8 cellular contexts compared by ENCODE assay signal in the genomic region with DNA sequence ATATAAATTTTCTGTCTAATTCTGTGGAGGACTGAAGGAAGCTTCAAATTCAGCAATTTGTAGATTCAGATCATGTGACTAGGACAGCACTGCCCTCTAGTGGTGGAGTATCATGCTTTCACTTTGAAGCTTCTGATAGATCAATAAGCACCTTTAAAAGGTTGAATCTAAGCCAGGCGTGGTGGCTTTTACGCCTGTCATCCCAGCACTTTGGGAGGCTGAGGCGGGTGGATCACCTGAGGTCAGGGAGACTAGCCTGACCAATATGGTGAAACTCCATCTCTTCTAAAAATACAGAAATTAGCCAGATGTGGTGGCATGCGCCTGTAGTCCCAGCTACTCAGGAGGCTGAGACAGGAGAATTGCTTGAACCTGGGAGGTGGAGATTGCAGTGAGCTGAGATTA. TPM values are rescaled to one million over a fixed set of nuclear protein-coding genes. Genes with fewer than 3 reads are reported as not detected.
DNase-seq lines count a peak whose midpoint lies in the region; ATAC-seq and TF ChIP-seq lines count a peak whose summit lies in the region.
"Not testable (repeated sequence)": the region's sequence is repeated elsewhere in the genome, so short reads cannot be mapped to it uniquely, and the experiment has no call there.

No MANE protein-coding gene starts in this region.

- not testable (repeated sequence) for H3K9me2 ChIP-seq in hepatocyte (replicated peaks; ENCODE audit: insufficient read depth)

- not testable (repeated sequence) for H3K27me3 Mint-ChIP-seq in activated CD4-positive, alpha-beta T cell treated with anti-CD3 and anti-CD28 coated beads for 36 hours

- 87% methylated on average over 4 of the region's 4 CpGs for WGBS in hepatocyte (ENCODE audit: low lambda C conversion rate, missing lambda C conversion rate)
- WGBS in psoas muscle, 3 donors, result 71 to 77% (median 74%) methylated on average over 4 of the region's 4 CpGs
- WGBS in upper lobe of left lung, 2 donors, result 72 to 80% methylated on average over 4 of the region's 4 CpGs

- H3K27ac ChIP-seq in hepatocyte, psoas muscle, upper lobe of left lung: not testable (repeated sequence)

- not testable (repeated sequence) for H2AFZ ChIP-seq in hepatocyte

- not testable (repeated sequence) for H3K27me3 ChIP-seq in hepatocyte; psoas muscle (ENCODE audit: insufficient read depth in 3 of 3, low read length in 2 of 3); upper lobe of left lung

- CTCF ChIA-PET in activated CD4-positive, alpha-beta T cell treated with anti-CD3 and anti-CD28 coated beads for 36 hours (lab: Charles Lee), result interaction anchor here (0.6 to 6.1 kb wide), 27 partner anchors 10 to 1070 kb away, joined by 3 to 98 read pairs (median 4); no protein-coding TSS in a partner anchor

- H4K20me1 ChIP-seq in hepatocyte (ENCODE audit: insufficient read depth, poor library complexity, severe bottlenecking), result peaks cover 100% of the 10 kb centered on the region

- not testable (repeated sequence) for TF ChIP-seq POLR2A in upper lobe of left lung (IDR thresholded peaks at IDR 0.05)

- not testable (repeated sequence) for H3K4me3 ChIP-seq in hepatocyte, psoas muscle, upper lobe of left lung

- H3K27ac Mint-ChIP-seq in activated CD4-positive, alpha-beta T cell treated with anti-CD3 and anti-CD28 coated beads for 36 hours, result not testable (repeated sequence)

- not testable (repeated sequence) for H3K4me3 Mint-ChIP-seq in activated CD4-positive, alpha-beta T cell treated with anti-CD3 and anti-CD28 coated beads for 36 hours

- H3K9me3 ChIP-seq in hepatocyte (ENCODE audit: low read depth); psoas muscle; upper lobe of left lung: not testable (repeated sequence)

- not testable (repeated sequence) for H3K4me1 Mint-ChIP-seq in activated CD4-positive, alpha-beta T cell treated with anti-CD3 and anti-CD28 coated beads for 36 hours

- H3K4me1 ChIP-seq in hepatocyte (ENCODE audit: insufficient read depth) (peaks cover 30% of the 10 kb centered on the region), psoas muscle (peaks cover 16% of the 10 kb centered on the region), upper lobe of left lung (peaks cover 17 to 42% (median 28%) of the 10 kb centered on the region in 4 donors)

- not testable (repeated sequence) for H3K36me3 ChIP-seq in hepatocyte (replicated peaks; ENCODE audit: insufficient read depth, low read depth); psoas muscle (ENCODE audit: insufficient read depth in 1 of 2, low read depth in 1 of 2); upper lobe of left lung

- not testable (repeated sequence) for H3K36me3 Mint-ChIP-seq in activated CD4-positive, alpha-beta T cell treated with anti-CD3 and anti-CD28 coated beads for 36 hours (ENCODE audit: low read depth)

- not testable (repeated sequence) for H3K9me3 Mint-ChIP-seq in activated CD4-positive, alpha-beta T cell treated with anti-CD3 and anti-CD28 coated beads for 36 hours (ENCODE audit: low read depth)

- POLR2A ChIA-PET in activated CD4-positive, alpha-beta T cell treated with anti-CD3 and anti-CD28 coated beads for 36 hours (lab: Charles Lee), result not testable (repeated sequence)

- H3K79me2 ChIP-seq in hepatocyte, result peaks cover 100% of the 10 kb centered on the region

- peak; percentile 65 for TF ChIP-seq CTCF in hepatocyte (IDR thresholded peaks at IDR 0.05; ENCODE audit: poor library complexity)
- peak; percentile 84 for TF ChIP-seq CTCF in psoas muscle (IDR thresholded peaks at IDR 0.05)
- TF ChIP-seq CTCF in upper lobe of left lung (IDR thresholded peaks at IDR 0.05), result peak; percentile 59 to 81 (median 70)

- H3K4me2 ChIP-seq in hepatocyte, result not testable (repeated sequence)

- peak; percentile 42 for ATAC-seq in activated CD4-positive, alpha-beta T cell treated with anti-CD3 and anti-CD28 coated beads for 36 hours
- ATAC-seq in psoas muscle (peak in 3 of 4 donors; percentile 37 to 67 (median 54)), upper lobe of left lung (ENCODE audit: low FRiP score in 2 of 2) (peak in 1 of 2 donors; percentile 63)

- intact Hi-C loops in activated CD4-positive, alpha-beta T cell treated with anti-CD3 and anti-CD28 coated beads for 36 hours (cut with DNase I, micrococcal nuclease), result loop anchor here (1.0 kb wide), 2 partner anchors 91 to 108 kb away; no protein-coding TSS in a partner anchor
- intact Hi-C loops in psoas muscle (cut with DNase I), result loop anchor here in 1 of 2 donors (2.0 to 5.0 kb wide), 3 partner anchors 36 to 106 kb away; no protein-coding TSS in a partner anchor

- not testable (repeated sequence) for TF ChIP-seq EP300 in upper lobe of left lung (IDR thresholded peaks at IDR 0.05)

- in situ Hi-C loops in T47D (cut with HindIII; ENCODE audit: low pct_unique_long_range_greater_than_20kb, low sequenced_read_pairs), result not testable (repeated sequence)

- peak; percentile 85 for DNase-seq in ELR (ENCODE audit: low read depth)
- peak; percentile 65 to 78 for DNase-seq in Kasumi-1 (lab: John Stamatoyannopoulos, UW)
- DNase-seq in NK-92 treated with Interleukin-12 subunit alpha and Interleukin-12 subunit beta, amount 100 ng/mL, for 24 hours (lab: John Stamatoyannopoulos, UW), result peak; percentile 6
- peak; percentile 76 for DNase-seq in activated CD4-positive, alpha-beta T cell treated with anti-CD3 and anti-CD28 coated beads for 36 hours
- peak; percentile 44 to 92 for DNase-seq in T47D (ENCODE audit: low read depth in 1 of 2, low spot score in 1 of 2)
- DNase-seq in hepatocyte (ENCODE audit: low spot score), result peak; percentile 66
- not testable (repeated sequence) for DNase-seq in psoas muscle
- DNase-seq in upper lobe of left lung, result peak in 1 of 2 donors; percentile 25

RNA-seq across cellular contexts. Expression of gene IGF2BP2, which starts 56.3 kb away (rescaled TPM):
- under 1 TPM; 0.54 to 0.55 TPM for total RNA-seq in activated CD4-positive, alpha-beta T cell treated with anti-CD3 and anti-CD28 coated beads for 36 hours
- total RNA-seq in hepatocyte (81.5 and 88.9 TPM in 2 replicates), psoas muscle (1 to 10 TPM; 2.1 to 5.6 (median 3.8) TPM), upper lobe of left lung (10 to 100 TPM; 11.4 to 60.3 (median 24.9) TPM)
- polyA plus RNA-seq in hepatocyte (91.8 and 119 TPM in 2 replicates), psoas muscle (1 to 10 TPM; 1.1 to 2.3 (median 1.9) TPM)
